In genomic region chr12:124893792-124894516, GRCh38 we compare ENCODE assay signal across 12 cellular contexts. TPM values are rescaled to one million over a fixed set of nuclear protein-coding genes. Genes with fewer than 3 reads are reported as not detected.
DNase-seq lines count a peak whose midpoint lies in the region; ATAC-seq, FAIRE-seq and TF ChIP-seq lines count a peak whose summit lies in the region.
"Had no signal": no experiment of that assay in that cellular context is flagged by ENCODE, and none has a peak within 500 bp of the region (broad histone marks: within the 10 kb centered on the region; RNA-seq: fewer than 3 reads in every experiment).

No MANE protein-coding gene starts in this region.

- H3K4me3 ChIP-seq in BE2C (ENCODE audit: low read depth, low read length) = no peak overlapping the region
- H3K4me3 ChIP-seq: heart left ventricle had no signal

- H3K9me3 ChIP-seq in BE2C = no peaks in the 10 kb centered on the region
- H3K9me3 ChIP-seq: heart left ventricle had no signal

- no peak for TF ChIP-seq POLR2A in GM12891 (IDR thresholded peaks at IDR 0.05; ENCODE audit: low read depth, low read length)

- H3K4me1 ChIP-seq in BE2C = no peaks in the 10 kb centered on the region

- no peaks in the 10 kb centered on the region for H3K27me3 ChIP-seq in BE2C
- H3K27me3 ChIP-seq: heart left ventricle had no signal

- peak; percentile 69 for ATAC-seq in GM19043 (IDR thresholded peaks at IDR 0.05; ENCODE audit: low read depth, unreplicated experiment)
- peak; percentile 66 for ATAC-seq in HG02798 (IDR thresholded peaks at IDR 0.05; ENCODE audit: poor library complexity, unreplicated experiment)
- peak; percentile 37 for ATAC-seq in HG03575 (IDR thresholded peaks at IDR 0.05; ENCODE audit: extremely low read depth, insufficient number of reproducible peaks, low FRiP score, unreplicated experiment)
- ATAC-seq: heart left ventricle had no signal

- FAIRE-seq in GM12891 (lab: Jason Lieb, UNC) = no peak

- TF ChIP-seq CTCF in GM10266 (IDR thresholded peaks at IDR 0.05; ENCODE audit: control insufficient read depth, insufficient read depth, low read depth, missing control alignments) (no peak), BE2C (IDR thresholded peaks at IDR 0.05; ENCODE audit: low read depth, low read length) (no peak)

- H3K36me3 ChIP-seq in BE2C = no peaks in the 10 kb centered on the region
- H3K36me3 ChIP-seq: heart left ventricle had no signal

- DNase-seq in GM12891 (ENCODE audit: insufficient read length, low spot score) (no peak), NOMO-1 (lab: John Stamatoyannopoulos, UW; ENCODE audit: unreplicated experiment in 2 of 2) (no peak), GM10266 (ENCODE audit: extremely low spot score) (no peak), BE2C (no peak), NCI-H1105 (lab: John Stamatoyannopoulos, UW) (no peak)
- DNase-seq: activated CD8-positive, alpha-beta memory T cell treated with anti-CD3 and anti-CD28 coated beads, Interleukin-2, amount 50 U/mL, for 48 hours; heart left ventricle; KBM-7; stimulated activated CD4-positive, alpha-beta T cell treated with anti-CD3 and anti-CD28 coated beads, Interleukin-1b, Interleukin-23, amount 100 ng/mL, for 48 hours had no signal

TF ChIP-seq in GM12891, 5 proteins besides CTCF, POLR2A, EP300 and RAD21:
- peak; percentile 58 for TF ChIP-seq PAX5 (IDR thresholded peaks at IDR 0.05; ENCODE audit: insufficient read depth, low read length, severe bottlenecking)
- TF ChIP-seq SPI1 (IDR thresholded peaks at IDR 0.05; ENCODE audit: low read depth, low read length) = no peak
- TF ChIP-seq POU2F2 (IDR thresholded peaks at IDR 0.05; ENCODE audit: low read depth, low read length) = peak; percentile 66; the same call in 1 of the 2 replicates

RNA-seq across cellular contexts. Expression of gene UBC, which starts 20.5 kb away (rescaled TPM):
- 1,009 TPM for polyA plus RNA-seq in GM12891 (2012; ENCODE audit: low read depth, missing spikeins)
- polyA plus RNA-seq in BE2C (2012; ENCODE audit: insufficient read depth, insufficient read length, low read depth) = 1,839 TPM

RNA-seq across cellular contexts. Expression of gene SCARB1, which starts 30.3 kb away (rescaled TPM):
- polyA plus RNA-seq in GM12891 (2012; ENCODE audit: low read depth, missing spikeins) = 93.0 TPM
- polyA plus RNA-seq in BE2C (2012; ENCODE audit: insufficient read depth, insufficient read length, low read depth) = 107 TPM
